ENCODE assay signal across 9 cellular contexts in the genomic region with DNA sequence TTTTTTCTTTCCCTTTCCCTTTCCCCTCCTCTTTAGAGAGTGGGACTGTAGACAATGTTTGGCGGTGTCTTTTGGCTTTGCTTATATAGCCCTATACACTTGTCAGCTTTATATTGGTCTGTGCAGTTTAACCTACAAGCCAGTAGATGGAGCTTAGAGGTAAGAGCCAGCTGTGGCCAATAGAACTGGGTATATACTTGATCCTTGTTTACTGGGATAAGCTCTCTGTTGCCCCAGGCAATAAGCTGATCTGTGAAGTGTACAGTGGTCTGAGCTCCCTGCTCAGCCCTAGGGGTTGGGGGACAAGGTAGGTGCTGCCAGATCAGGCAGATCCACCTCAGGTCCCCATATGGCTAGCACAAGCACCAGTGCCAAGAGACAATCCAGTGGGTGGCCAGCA.
DNase-seq lines count a peak whose midpoint lies in the region; ATAC-seq, FAIRE-seq and TF ChIP-seq lines count a peak whose summit lies in the region.
"Had no signal": no experiment of that assay in that cellular context is flagged by ENCODE, and none has a peak within 500 bp of the region (broad histone marks: within the 10 kb centered on the region; RNA-seq: fewer than 3 reads in every experiment).

No MANE protein-coding gene starts in this region.

- no peak overlapping the region for H2BK12ac ChIP-seq in H1 (ENCODE audit: low read depth, low read length)

- H3K9ac ChIP-seq in H1 (replicated peaks in 1 of 4; ENCODE audit: extremely low read depth in 1 of 4, low read depth in 3 of 4, low read length in 3 of 4) = no peak overlapping the region

- TF ChIP-seq EP300 in H1 (IDR thresholded peaks at IDR 0.05; ENCODE audit: borderline replicate concordance in 1 of 2, low read depth in 2 of 2, low read length in 2 of 2) = no peak

- WGBS in H1 (ENCODE audit: extremely low coverage in 1 of 2, insufficient coverage in 1 of 2, insufficient read length in 1 of 2, insufficient replicate concordance in 2 of 2, low coverage in 1 of 2, low lambda C conversion rate in 2 of 2, missing lambda C conversion rate in 1 of 2), 2 experiments = 91% methylated on average over 1 of the region's 1 CpG; no CpG with 5 or more reads in 1 of the 2 experiments

- DNase-seq in NCI-H524 treated with DMSO at 0.1 percent for 48 hours (lab: John Stamatoyannopoulos, UW) = peak; percentile 65
- peak in 1 of 2 experiments; percentile 47 for DNase-seq in H1 (ENCODE audit: low read depth in 1 of 2, low spot score in 2 of 2)
- no peak for DNase-seq in progenitor cell of endocrine pancreas (ENCODE audit: low spot score, unreplicated experiment)
- DNase-seq: spleen had no signal

- no peak overlapping the region for H4K5ac ChIP-seq in H1 (ENCODE audit: insufficient read length, low read depth, low read length)

- POLR2A ChIA-PET in HEK293 (lab: Yijun Ruan, JAX) = no interaction called here
- POLR2A ChIA-PET in H1 (lab: Charles Lee; ENCODE audit: partially characterized antibody) = no interaction called here

- H4K8ac ChIP-seq in H1 (ENCODE audit: extremely low read depth, insufficient read depth, low read length) = no peak overlapping the region

- no peak overlapping the region for H3K4ac ChIP-seq in H1 (replicated peaks; ENCODE audit: insufficient read length, low read depth, low read length)

- no peak overlapping the region for H3K4me2 ChIP-seq in H1 (ENCODE audit: insufficient read depth in 1 of 2, low read depth in 2 of 2, low read length in 2 of 2)

- peak; percentile 76 for FAIRE-seq in H1 (lab: Jason Lieb, UNC)

- no peak overlapping the region for H2AK5ac ChIP-seq in H1 (ENCODE audit: low read depth, low read length)

- H2BK15ac ChIP-seq in H1 (ENCODE audit: low read length) = no peak overlapping the region

- H3K4me1 Mint-ChIP-seq in progenitor cell of endocrine pancreas (ENCODE audit: low read depth) = no peaks in the 10 kb centered on the region

- no peak overlapping the region for H4K91ac ChIP-seq in H1 (replicated peaks; ENCODE audit: insufficient read length, low read length)

- H2BK120ac ChIP-seq in H1 (replicated peaks; ENCODE audit: low read depth, low read length) = no peak overlapping the region

- H3K36me3 ChIP-seq in HEK293 (ENCODE audit: control insufficient read depth in 2 of 2, insufficient read depth in 1 of 2, low read length in 2 of 2) (no peaks in the 10 kb centered on the region), H1 (ENCODE audit: control insufficient read depth in 2 of 4, insufficient read depth in 4 of 4, low read length in 3 of 4) (no peaks in the 10 kb centered on the region)
- H3K36me3 ChIP-seq: spleen had no signal

- no peak overlapping the region for H2BK5ac ChIP-seq in H1 (ENCODE audit: low read depth, low read length)

- no peaks in the 10 kb centered on the region for H3K9me3 ChIP-seq in HEK293 (ENCODE audit: control insufficient read depth, insufficient read depth, low read depth, low read length)
- no peaks in the 10 kb centered on the region for H3K9me3 ChIP-seq in H1 (ENCODE audit: insufficient read depth in 2 of 2, low read depth in 1 of 2, low read length in 1 of 2)

- no peak overlapping the region for H3K4me3 Mint-ChIP-seq in progenitor cell of endocrine pancreas (ENCODE audit: low read depth)

- no peak overlapping the region for H3K18ac ChIP-seq in H1 (ENCODE audit: extremely low read depth, low read length)

- no peak overlapping the region for H3K27ac Mint-ChIP-seq in progenitor cell of endocrine pancreas

- no peaks in the 10 kb centered on the region for H4K20me1 ChIP-seq in H1 (replicated peaks in 1 of 2; ENCODE audit: control insufficient read depth in 1 of 2, insufficient read depth in 2 of 2, low read length in 2 of 2)

- no peaks in the 10 kb centered on the region for H3K27me3 ChIP-seq in H1 (replicated peaks in 1 of 4; ENCODE audit: control insufficient read depth in 3 of 4, extremely low read depth in 1 of 4, insufficient read depth in 3 of 4, low read length in 3 of 4)
- H3K27me3 ChIP-seq: spleen had no signal

- peak; percentile 71 to 73 for TF ChIP-seq RAD21 in H1 (IDR thresholded peaks at IDR 0.05 in 1 of 2, conservative IDR thresholded peaks at IDR 0.05 in 1 of 2; ENCODE audit: low read depth in 2 of 2, low read length in 2 of 2)

- no peak overlapping the region for H2BK20ac ChIP-seq in H1 (ENCODE audit: low read length)

- no peaks in the 10 kb centered on the region for H3K79me1 ChIP-seq in H1 (ENCODE audit: low read depth, low read length)

- no peak for TF ChIP-seq CTCF in HEK293 (tag by site-specific recombination; IDR thresholded peaks at IDR 0.05)
- TF ChIP-seq CTCF in H1 (IDR thresholded peaks at IDR 0.05; ENCODE audit: control extremely low read depth in 1 of 3, insufficient read depth in 1 of 3, low read depth in 1 of 3, low read length in 3 of 3) = peak in 2 of 3 experiments; percentile 49 to 59; a peak in 2 of 4 replicates
- peak; percentile 59 for TF ChIP-seq CTCF in progenitor cell of endocrine pancreas (IDR thresholded peaks at IDR 0.05; ENCODE audit: unreplicated experiment)

- no peak for ATAC-seq in GM19452 (IDR thresholded peaks at IDR 0.05; ENCODE audit: unreplicated experiment)
- ATAC-seq in HG03378 (IDR thresholded peaks at IDR 0.05; ENCODE audit: unreplicated experiment) = no peak
- ATAC-seq in GM19328 (IDR thresholded peaks at IDR 0.05; ENCODE audit: unreplicated experiment) = no peak
- no peak for ATAC-seq in HG03469 (IDR thresholded peaks at IDR 0.05; ENCODE audit: unreplicated experiment)

- H3K4me1 ChIP-seq in HEK293 (ENCODE audit: control insufficient read depth, insufficient read depth, low read length) (no peaks in the 10 kb centered on the region), H1 (replicated peaks in 1 of 4; ENCODE audit: control insufficient read depth in 3 of 4, insufficient read depth in 4 of 4, low read length in 3 of 4) (no peaks in the 10 kb centered on the region)
- H3K4me1 ChIP-seq: spleen had no signal

- no peak for TF ChIP-seq POLR2A in H1 (IDR thresholded peaks at IDR 0.05; ENCODE audit: control extremely low read depth in 1 of 2, low read depth in 2 of 2, low read length in 2 of 2)

- no peak overlapping the region for H3K56ac ChIP-seq in H1 (replicated peaks; ENCODE audit: insufficient read length, low read depth, low read length)

- CTCF ChIA-PET in HEK293 (lab: Yijun Ruan, JAX) = interaction anchor here (0.5 to 1.0 kb wide), 3 partner anchors 12 to 961 kb away, joined by 3 to 4 read pairs (median 3); no protein-coding TSS in a partner anchor
- CTCF ChIA-PET in H1 (lab: Charles Lee; ENCODE audit: partially characterized antibody) = interaction anchor here (0.6 to 5.6 kb wide), 26 partner anchors 11 to 809 kb away, joined by 3 to 47 read pairs (median 4); no protein-coding TSS in a partner anchor

- H2AFZ ChIP-seq in H1 (ENCODE audit: low read length) = peak overlapping the region; percentile 79; the same call in 1 of the 2 replicates

- no peaks in the 10 kb centered on the region for H3K9me3 Mint-ChIP-seq in progenitor cell of endocrine pancreas (ENCODE audit: low read depth)

- H3K27me3 Mint-ChIP-seq in progenitor cell of endocrine pancreas = no peaks in the 10 kb centered on the region

- no peaks in the 10 kb centered on the region for H3K79me2 ChIP-seq in H1 (ENCODE audit: control insufficient read depth in 1 of 2, insufficient read depth in 2 of 2, low read length in 2 of 2)

- no peak overlapping the region for H3K23ac ChIP-seq in H1 (ENCODE audit: insufficient read length)

- H3K14ac ChIP-seq in H1 (ENCODE audit: insufficient read length) = no peak overlapping the region

- H3K23me2 ChIP-seq in H1 (ENCODE audit: low read depth, low read length) = no peaks in the 10 kb centered on the region

- no peaks in the 10 kb centered on the region for H3K36me3 Mint-ChIP-seq in progenitor cell of endocrine pancreas (ENCODE audit: insufficient read depth)

- H3K4me3 ChIP-seq in HEK293 (ENCODE audit: low read depth, low read length) = no peak overlapping the region
- H3K4me3 ChIP-seq in H1 (ENCODE audit: extremely low read depth in 1 of 4, insufficient read depth in 2 of 4, low read depth in 3 of 4, low read length in 4 of 4) = no peak overlapping the region
- H3K4me3 ChIP-seq: spleen had no signal

- H3K27ac ChIP-seq in HEK293 (ENCODE audit: extremely low read depth, low read depth, low read length) (no peak overlapping the region), H1 (ENCODE audit: low read depth, low read length) (no peak overlapping the region)
- H3K27ac ChIP-seq: spleen had no signal

TF ChIP-seq in HEK293, 187 proteins besides CTCF, POLR2A, EP300 and RAD21:
- TF ChIP-seq ZNF654 (tag by site-specific recombination; IDR thresholded peaks at IDR 0.05; ENCODE audit: low read depth) (0 out of 2 replicates have a peak, but pooled peaks have one; percentile 15), ZNF660 (tag by site-specific recombination; IDR thresholded peaks at IDR 0.05) (no peak)

TF ChIP-seq in H1, 55 proteins besides CTCF, POLR2A, EP300 and RAD21:
- TF ChIP-seq EGR1 (IDR thresholded peaks at IDR 0.05; ENCODE audit: borderline replicate concordance, low read depth, low read length) = no peak
- TF ChIP-seq BACH1 (IDR thresholded peaks at IDR 0.05; ENCODE audit: low read length) = no peak
- TF ChIP-seq FOSL1 (IDR thresholded peaks at IDR 0.05; ENCODE audit: insufficient read depth, low read depth, low read length) = no peak
- TF ChIP-seq, protein P1, sequence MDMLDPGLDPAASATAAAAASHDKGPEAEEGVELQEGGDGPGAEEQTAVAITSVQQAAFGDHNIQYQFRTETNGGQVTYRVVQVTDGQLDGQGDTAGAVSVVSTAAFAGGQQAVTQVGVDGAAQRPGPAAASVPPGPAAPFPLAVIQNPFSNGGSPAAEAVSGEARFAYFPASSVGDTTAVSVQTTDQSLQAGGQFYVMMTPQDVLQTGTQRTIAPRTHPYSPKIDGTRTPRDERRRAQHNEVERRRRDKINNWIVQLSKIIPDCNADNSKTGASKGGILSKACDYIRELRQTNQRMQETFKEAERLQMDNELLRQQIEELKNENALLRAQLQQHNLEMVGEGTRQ (IDR thresholded peaks at IDR 0.05; ENCODE audit: low read length) = no peak
- no peak for TF ChIP-seq POLR2AphosphoS5 (IDR thresholded peaks at IDR 0.05; ENCODE audit: low read depth, low read length)
- TF ChIP-seq POU5F1 (IDR thresholded peaks at IDR 0.05; ENCODE audit: low read depth, low read length) = no peak
- no peak for TF ChIP-seq JUND (IDR thresholded peaks at IDR 0.05; ENCODE audit: low read length)
- no peak for TF ChIP-seq RBBP5 (IDR thresholded peaks at IDR 0.05; ENCODE audit: borderline replicate concordance, low read depth, low read length)
- no peak for TF ChIP-seq CBX8 (IDR thresholded peaks at IDR 0.05; ENCODE audit: borderline replicate concordance, low read depth, low read length)
- no peak for TF ChIP-seq CHD2 (IDR thresholded peaks at IDR 0.05; ENCODE audit: low read length)
- no peak for TF ChIP-seq KDM1A (IDR thresholded peaks at IDR 0.05; ENCODE audit: borderline replicate concordance, low read length)
- no peak for TF ChIP-seq TAF1 (IDR thresholded peaks at IDR 0.05; ENCODE audit: low read depth, low read length)
TF ChIP-seq in H1: peak in this region for 0.
